In genomic region chr10:52635651-52636050, GRCh38 we compare ENCODE assay signal across 24 cellular contexts.
DNase-seq lines count a peak whose midpoint lies in the region; FAIRE-seq and TF ChIP-seq lines count a peak whose summit lies in the region.
"Had no signal": no experiment of that assay in that cellular context is flagged by ENCODE, and none has a peak within 500 bp of the region (broad histone marks: within the 10 kb centered on the region; RNA-seq: fewer than 3 reads in every experiment).

No MANE protein-coding gene starts in this region.

- TF ChIP-seq RAD21 in SK-N-SH (IDR thresholded peaks at IDR 0.05; ENCODE audit: low read length): no peak

- no peaks in the 10 kb centered on the region for H3K27me3 ChIP-seq in astrocyte (ENCODE audit: insufficient read depth, low read length)
- H3K27me3 ChIP-seq in SK-N-SH (ENCODE audit: insufficient read depth): no peaks in the 10 kb centered on the region

- no peak overlapping the region for H3K9ac ChIP-seq in astrocyte (ENCODE audit: low read length)
- no peak overlapping the region for H3K9ac ChIP-seq in SK-N-SH
- H3K9ac ChIP-seq: BLaER1 had no signal

- H3K9me3 ChIP-seq in astrocyte (ENCODE audit: insufficient read depth, low read depth, low read length) (no peaks in the 10 kb centered on the region), SK-N-SH (no peaks in the 10 kb centered on the region)
- H3K9me3 ChIP-seq: BLaER1, HAP-1 had no signal

- H4K20me1 ChIP-seq in astrocyte (ENCODE audit: insufficient read depth, low read length): no peaks in the 10 kb centered on the region
- H4K20me1 ChIP-seq in SK-N-SH (ENCODE audit: insufficient read depth): no peaks in the 10 kb centered on the region
- H4K20me1 ChIP-seq: BLaER1 had no signal

- no peak for TF ChIP-seq EP300 in SK-N-SH (IDR thresholded peaks at IDR 0.05; ENCODE audit: borderline replicate concordance in 1 of 2, low read depth in 1 of 2, low read length in 1 of 2)

- POLR2A ChIA-PET in SK-N-SH (lab: Yijun Ruan, JAX): no interaction called here

- H3K79me2 ChIP-seq in astrocyte (ENCODE audit: insufficient read depth, low read length) (no peaks in the 10 kb centered on the region), SK-N-SH (ENCODE audit: insufficient read depth) (no peaks in the 10 kb centered on the region)

- 79% methylated on average over 1 of the region's 1 CpG for WGBS in SK-N-SH (ENCODE audit: low lambda C conversion rate)

- H3K9me2 ChIP-seq in SK-N-SH: no peaks in the 10 kb centered on the region

- H3F3A ChIP-seq in SK-N-SH (replicated peaks; ENCODE audit: insufficient read depth): peaks cover 9% of the 10 kb centered on the region

- no peak overlapping the region for H3K4me3 Mint-ChIP-seq in astrocyte (ENCODE audit: unreplicated experiment)
- H3K4me3 Mint-ChIP-seq: B cell; CD4-positive, CD25-positive, alpha-beta regulatory T cell; CD8-positive, alpha-beta T cell; HFFc6 had no signal

- no peak overlapping the region for H3K27ac Mint-ChIP-seq in astrocyte (ENCODE audit: unreplicated experiment)
- H3K27ac Mint-ChIP-seq: B cell; CD4-positive, CD25-positive, alpha-beta regulatory T cell; CD8-positive, alpha-beta T cell; HFFc6 had no signal

- H3K4me1 ChIP-seq in astrocyte (ENCODE audit: insufficient read depth, low read length) (no peaks in the 10 kb centered on the region), SK-N-SH (ENCODE audit: control insufficient read depth in 1 of 2, insufficient read depth in 2 of 2, low read depth in 1 of 2, low read length in 1 of 2) (peaks cover 0 to 7% of the 10 kb centered on the region in 2 experiments; a peak in 3 of 4 replicates)
- H3K4me1 ChIP-seq: BLaER1, HAP-1 had no signal

- no peaks in the 10 kb centered on the region for H3K36me3 Mint-ChIP-seq in astrocyte (ENCODE audit: low read depth, unreplicated experiment)
- H3K36me3 Mint-ChIP-seq: CD4-positive, CD25-positive, alpha-beta regulatory T cell; CD8-positive, alpha-beta T cell had no signal

- FAIRE-seq in astrocyte (lab: Jason Lieb, UNC): peak; percentile 62
- FAIRE-seq: D721Med, GM12891, H54 had no signal

- CTCF ChIA-PET in SK-N-SH (lab: Yijun Ruan, JAX): interaction anchor here (0.6 to 1.4 kb wide), 2 partner anchors 9 kb away, joined by 3 to 4 read pairs; no protein-coding TSS in a partner anchor

- H3K4me3 ChIP-seq in AG10803 (ENCODE audit: low read length) (no peak overlapping the region), astrocyte (ENCODE audit: insufficient read depth, low read depth, low read length) (no peak overlapping the region), SK-N-SH (ENCODE audit: low read depth in 2 of 2, low read length in 1 of 2) (no peak overlapping the region)
- H3K4me3 ChIP-seq: BLaER1, HAP-1 had no signal

- no peaks in the 10 kb centered on the region for H3K9me3 Mint-ChIP-seq in astrocyte (ENCODE audit: unreplicated experiment)
- H3K9me3 Mint-ChIP-seq: HFFc6 had no signal

- no peak overlapping the region for H2AFZ ChIP-seq in astrocyte (ENCODE audit: low read depth, low read length)
- no peak overlapping the region for H2AFZ ChIP-seq in SK-N-SH (ENCODE audit: low read depth)

- no peak for TF ChIP-seq CTCF in AG10803 (conservative IDR thresholded peaks at IDR 0.05; ENCODE audit: low read length)
- no peak for TF ChIP-seq CTCF in astrocyte (IDR thresholded peaks at IDR 0.05; ENCODE audit: insufficient read depth, low read depth, low read length)
- TF ChIP-seq CTCF in SK-N-SH (IDR thresholded peaks at IDR 0.05): no peak

- H3K36me3 ChIP-seq in astrocyte (ENCODE audit: insufficient read depth, low read length): no peaks in the 10 kb centered on the region
- H3K36me3 ChIP-seq in SK-N-SH (replicated peaks in 1 of 2; ENCODE audit: control insufficient read depth in 1 of 2, insufficient read depth in 2 of 2, low read length in 1 of 2): no peaks in the 10 kb centered on the region
- H3K36me3 ChIP-seq: BLaER1, HAP-1 had no signal

- peaks cover 3% of the 10 kb centered on the region for H3K4me1 Mint-ChIP-seq in astrocyte (ENCODE audit: low read depth, unreplicated experiment)
- H3K4me1 Mint-ChIP-seq: B cell; CD4-positive, CD25-positive, alpha-beta regulatory T cell had no signal

- DNase-seq in AG10803 (ENCODE audit: low read depth) (peak; percentile 39), LoVo (ENCODE audit: low spot score) (peak; percentile 22), astrocyte (ENCODE audit: low read depth) (no peak), HPDE6-E6E7 (ENCODE audit: extremely low spot score) (no peak), HuH-7 (ENCODE audit: low spot score) (no peak), SK-N-SH (no peak)
- DNase-seq in stimulated activated CD4-positive, alpha-beta T cell treated with anti-CD3 and anti-CD28 coated beads, Interleukin-1b, Interleukin-23, amount 100 ng/mL, for 48 hours: no peak
- DNase-seq: 8988T; Caco-2; CD4-positive, CD25-positive, alpha-beta regulatory T cell; CD8-positive, alpha-beta T cell; DMS 273 treated with DMSO at 0.1 percent for 48 hours; DMS79; EL; GDM1; GOT3; HFFc6 had no signal

- H3K4me2 ChIP-seq in astrocyte (ENCODE audit: low read length) (no peak overlapping the region), SK-N-SH (no peak overlapping the region)
- H3K4me2 ChIP-seq: BLaER1 had no signal

- no peaks in the 10 kb centered on the region for H3K27me3 Mint-ChIP-seq in astrocyte (ENCODE audit: low read depth, unreplicated experiment)
- H3K27me3 Mint-ChIP-seq: B cell; CD4-positive, CD25-positive, alpha-beta regulatory T cell had no signal

- no peak overlapping the region for H3K27ac ChIP-seq in astrocyte (ENCODE audit: low read depth, low read length)
- no peak overlapping the region for H3K27ac ChIP-seq in SK-N-SH (ENCODE audit: low read depth in 2 of 2, low read length in 1 of 2)
- H3K27ac ChIP-seq: BLaER1, C4-2B had no signal

TF ChIP-seq in SK-N-SH, 30 proteins besides CTCF, POLR2A, EP300 and RAD21:
- TF ChIP-seq GABPA (IDR thresholded peaks at IDR 0.05; ENCODE audit: low read depth) (no peak), SMC3 (IDR thresholded peaks at IDR 0.05; ENCODE audit: low read depth, low read length) (no peak), YY1 (IDR thresholded peaks at IDR 0.05; ENCODE audit: low read depth) (no peak), USF2 (IDR thresholded peaks at IDR 0.05; ENCODE audit: borderline replicate concordance, low read depth, low read length) (no peak), CHD2 (IDR thresholded peaks at IDR 0.05; ENCODE audit: low read length, partially characterized antibody) (no peak), TAF1 (IDR thresholded peaks at IDR 0.05; ENCODE audit: borderline replicate concordance, low read depth, low read length) (no peak), IRF3 (IDR thresholded peaks at IDR 0.05; ENCODE audit: low read depth, low read length) (no peak), FOSL2 (IDR thresholded peaks at IDR 0.05; ENCODE audit: borderline replicate concordance, low read depth) (no peak), RXRA (IDR thresholded peaks at IDR 0.05; ENCODE audit: borderline replicate concordance, low read depth) (no peak)

Comparison
In these comparisons a context has a peak if more than half of its experiments do, and no peak if none do; other contexts are left out.
1. DNase-seq: peak in AG10803 (single experiment) and LoVo (single experiment); none in astrocyte (single experiment), HPDE6-E6E7 (single experiment), stimulated activated CD4-positive, alpha-beta T cell treated with anti-CD3 and anti-CD28 coated beads, Interleukin-1b, Interleukin-23, amount 100 ng/mL, for 48 hours (single experiment), HuH-7 (single experiment) and SK-N-SH (single experiment).